ENCODE assay signal across 18 cellular contexts in the genomic region with DNA sequence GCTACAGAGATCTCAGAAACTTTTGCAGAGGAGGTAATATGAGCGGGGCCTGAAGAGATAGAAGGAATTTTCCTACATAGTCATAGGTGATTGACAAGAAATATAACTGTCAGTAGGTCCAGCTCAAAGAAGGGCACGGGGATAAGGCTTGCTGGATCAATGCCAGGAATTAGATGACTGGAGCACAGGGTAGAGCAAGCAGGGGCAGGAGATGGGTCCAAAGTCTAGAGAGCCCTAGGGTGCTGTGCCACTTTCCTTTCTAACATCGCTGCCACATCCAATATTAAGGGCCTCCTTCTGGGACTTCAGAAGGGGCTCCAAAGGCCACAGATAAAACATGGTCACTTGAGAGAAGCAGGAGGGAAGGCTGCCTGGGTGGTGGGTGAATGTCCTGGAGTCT.
"Had no signal": no experiment of that assay in that cellular context is flagged by ENCODE, and none has a peak within 500 bp of the region (broad histone marks: within the 10 kb centered on the region; RNA-seq: fewer than 3 reads in every experiment).

No MANE protein-coding gene starts in this region.

- DNase-seq: effector CD4-positive, alpha-beta T cell; endodermal cell; heart left ventricle; hippocampal formation; lower lobe of right lung; midbrain; naive thymus-derived CD4-positive, alpha-beta T cell; nephron progenitor cell; sigmoid colon; stimulated activated CD4-positive, alpha-beta T cell treated with anti-CD3 and anti-CD28 coated beads, Interleukin-12 subunit alpha, Interleukin-12 subunit beta, amount 100 ng/mL, for 4 hours; stimulated activated naive CD4-positive, alpha-beta T cell; stomach; substantia nigra; transverse colon had no signal

- H3K4me1 Mint-ChIP-seq: memory B cell, nephron progenitor cell had no signal

- H3K4me3 Mint-ChIP-seq: endodermal cell; memory B cell; naive thymus-derived CD4-positive, alpha-beta T cell; nephron progenitor cell had no signal

- H3K27me3 Mint-ChIP-seq: naive thymus-derived CD4-positive, alpha-beta T cell had no signal

- H3K36me3 ChIP-seq: heart left ventricle, lower lobe of right lung, sigmoid colon, stomach, thoracic aorta, transverse colon had no signal

- H3K4me1 ChIP-seq: heart left ventricle, lower lobe of right lung, sigmoid colon, stomach, transverse colon had no signal

- H3K27ac Mint-ChIP-seq: endodermal cell, memory B cell had no signal

- H3K27ac ChIP-seq: coronary artery, heart left ventricle, lower lobe of right lung, sigmoid colon, skin epidermis, stomach, thoracic aorta had no signal

- H3K9me3 ChIP-seq: heart left ventricle, lower lobe of right lung, sigmoid colon, stomach, thoracic aorta, transverse colon had no signal

- H3K4me3 ChIP-seq: coronary artery, heart left ventricle, lower lobe of right lung, sigmoid colon, skin epidermis, stomach, thoracic aorta, transverse colon had no signal

- H3K9me3 Mint-ChIP-seq: memory B cell; naive thymus-derived CD4-positive, alpha-beta T cell had no signal

- H3K27me3 ChIP-seq: sigmoid colon, transverse colon had no signal
